ENCODE assay signal across 8 cellular contexts in genomic region chr21:37073417-37074194, GRCh38.
DNase-seq lines count a peak whose midpoint lies in the region; TF ChIP-seq lines count a peak whose summit lies in the region.

No MANE protein-coding gene starts in this region.

- peaks cover 11% of the 10 kb centered on the region for H3K27me3 ChIP-seq in iPS DF 6.9 (ENCODE audit: control insufficient read depth, insufficient read depth, low read length)

- H3K4me3 ChIP-seq in astrocyte of the cerebellum (ENCODE audit: low read depth, low read length) = peak overlapping the region; percentile 88
- H3K4me3 ChIP-seq in iPS DF 6.9 (ENCODE audit: low read length) = peak overlapping the region; percentile 73
- H3K4me3 ChIP-seq in skeletal muscle cell (ENCODE audit: low read depth, low read length) = peak overlapping the region; percentile 95

- H3K4me1 ChIP-seq in iPS DF 6.9 (ENCODE audit: control insufficient read depth, insufficient read depth, low read length) = no peaks in the 10 kb centered on the region

- H3K36me3 ChIP-seq in iPS DF 6.9 (ENCODE audit: control insufficient read depth, insufficient read depth, low read length) = no peaks in the 10 kb centered on the region

- no peaks in the 10 kb centered on the region for H3K9me3 ChIP-seq in iPS DF 6.9 (ENCODE audit: control insufficient read depth, insufficient read depth, low read length)

- DNase-seq in COR-L47 (lab: John Stamatoyannopoulos, UW) (peak; percentile 78), GM20000 (ENCODE audit: low spot score) (peak; percentile 49), HK-2 (ENCODE audit: unreplicated experiment) (peak; percentile 52), T-helper 1 cell (peak; percentile 39 to 70 (median 55)), astrocyte of the cerebellum (ENCODE audit: low read depth) (no peak), iPS DF 6.9 (ENCODE audit: low read depth, low spot score) (no peak), skeletal muscle cell (ENCODE audit: low read depth) (no peak), DMS153 (lab: John Stamatoyannopoulos, UW) (no peak)

- no CpG with 5 or more reads among the region's 69 CpGs for WGBS in iPS DF 6.9 (ENCODE audit: insufficient coverage, insufficient read length)

- TF ChIP-seq CTCF in GM20000 (IDR thresholded peaks at IDR 0.05; ENCODE audit: extremely low read depth, missing control alignments) = peak; percentile 19
- TF ChIP-seq CTCF in astrocyte of the cerebellum (IDR thresholded peaks at IDR 0.05; ENCODE audit: low read depth, low read length, missing control alignments) = no peak

- H3K27ac ChIP-seq in iPS DF 6.9 (ENCODE audit: low read length) = no peak overlapping the region

- in situ Hi-C loops in astrocyte of the cerebellum (cut with HindIII; ENCODE audit: low sequenced_read_pairs) = no loop called here

Comparison
In these comparisons a context has a peak if more than half of its experiments do, and no peak if none do; other contexts are left out.
1. DNase-seq: peak in COR-L47 (single experiment), GM20000 (single experiment), HK-2 (single experiment) and T-helper 1 cell (5 of 5); none in astrocyte of the cerebellum (single experiment), iPS DF 6.9 (single experiment), skeletal muscle cell (single experiment) and DMS153 (single experiment).
2. Peak in every context shown above with its lines, with median percentiles within 50 percentile points of each other: H3K4me3 ChIP-seq.